ENCODE assay signal across 1 cellular context in the genomic region with DNA sequence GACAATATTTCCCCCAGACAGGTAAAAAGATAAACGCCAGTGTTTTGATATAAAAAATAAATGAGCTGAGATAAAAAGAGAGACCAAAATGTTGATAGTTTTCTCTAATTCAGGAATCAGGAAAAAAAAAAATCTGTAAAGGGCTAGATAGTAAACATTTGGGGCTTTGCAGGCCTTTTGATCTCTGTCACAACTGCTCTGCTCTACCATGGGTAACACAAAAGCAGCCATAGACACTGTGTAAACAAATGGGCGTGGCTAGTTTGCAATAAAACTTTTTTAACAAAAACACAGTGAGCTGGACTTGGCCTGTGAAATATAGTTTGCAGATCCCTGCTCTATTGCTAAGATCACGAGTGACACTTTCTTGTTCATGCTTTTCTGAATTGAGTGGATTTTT.
A peak's percentile ranks its signal among the peaks of the same experiment; 100 is the strongest.
TF ChIP-seq lines count a peak whose summit lies in the region.

No MANE protein-coding gene starts in this region.

TF ChIP-seq in HepG2, 621 proteins besides CTCF, POLR2A, EP300 and RAD21 (continued from another document and continues in another):
- TF ChIP-seq, protein P1, sequence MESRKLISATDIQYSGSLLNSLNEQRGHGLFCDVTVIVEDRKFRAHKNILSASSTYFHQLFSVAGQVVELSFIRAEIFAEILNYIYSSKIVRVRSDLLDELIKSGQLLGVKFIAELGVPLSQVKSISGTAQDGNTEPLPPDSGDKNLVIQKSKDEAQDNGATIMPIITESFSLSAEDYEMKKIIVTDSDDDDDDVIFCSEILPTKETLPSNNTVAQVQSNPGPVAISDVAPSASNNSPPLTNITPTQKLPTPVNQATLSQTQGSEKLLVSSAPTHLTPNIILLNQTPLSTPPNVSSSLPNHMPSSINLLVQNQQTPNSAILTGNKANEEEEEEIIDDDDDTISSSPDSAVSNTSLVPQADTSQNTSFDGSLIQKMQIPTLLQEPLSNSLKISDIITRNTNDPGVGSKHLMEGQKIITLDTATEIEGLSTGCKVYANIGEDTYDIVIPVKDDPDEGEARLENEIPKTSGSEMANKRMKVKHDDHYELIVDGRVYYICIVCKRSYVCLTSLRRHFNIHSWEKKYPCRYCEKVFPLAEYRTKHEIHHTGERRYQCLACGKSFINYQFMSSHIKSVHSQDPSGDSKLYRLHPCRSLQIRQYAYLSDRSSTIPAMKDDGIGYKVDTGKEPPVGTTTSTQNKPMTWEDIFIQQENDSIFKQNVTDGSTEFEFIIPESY (CRISPR knock-in tag; IDR thresholded peaks at IDR 0.05) = no peak
- no peak for TF ChIP-seq FLYWCH1 (CRISPR knock-in tag; IDR thresholded peaks at IDR 0.05)
- TF ChIP-seq, protein P2, sequence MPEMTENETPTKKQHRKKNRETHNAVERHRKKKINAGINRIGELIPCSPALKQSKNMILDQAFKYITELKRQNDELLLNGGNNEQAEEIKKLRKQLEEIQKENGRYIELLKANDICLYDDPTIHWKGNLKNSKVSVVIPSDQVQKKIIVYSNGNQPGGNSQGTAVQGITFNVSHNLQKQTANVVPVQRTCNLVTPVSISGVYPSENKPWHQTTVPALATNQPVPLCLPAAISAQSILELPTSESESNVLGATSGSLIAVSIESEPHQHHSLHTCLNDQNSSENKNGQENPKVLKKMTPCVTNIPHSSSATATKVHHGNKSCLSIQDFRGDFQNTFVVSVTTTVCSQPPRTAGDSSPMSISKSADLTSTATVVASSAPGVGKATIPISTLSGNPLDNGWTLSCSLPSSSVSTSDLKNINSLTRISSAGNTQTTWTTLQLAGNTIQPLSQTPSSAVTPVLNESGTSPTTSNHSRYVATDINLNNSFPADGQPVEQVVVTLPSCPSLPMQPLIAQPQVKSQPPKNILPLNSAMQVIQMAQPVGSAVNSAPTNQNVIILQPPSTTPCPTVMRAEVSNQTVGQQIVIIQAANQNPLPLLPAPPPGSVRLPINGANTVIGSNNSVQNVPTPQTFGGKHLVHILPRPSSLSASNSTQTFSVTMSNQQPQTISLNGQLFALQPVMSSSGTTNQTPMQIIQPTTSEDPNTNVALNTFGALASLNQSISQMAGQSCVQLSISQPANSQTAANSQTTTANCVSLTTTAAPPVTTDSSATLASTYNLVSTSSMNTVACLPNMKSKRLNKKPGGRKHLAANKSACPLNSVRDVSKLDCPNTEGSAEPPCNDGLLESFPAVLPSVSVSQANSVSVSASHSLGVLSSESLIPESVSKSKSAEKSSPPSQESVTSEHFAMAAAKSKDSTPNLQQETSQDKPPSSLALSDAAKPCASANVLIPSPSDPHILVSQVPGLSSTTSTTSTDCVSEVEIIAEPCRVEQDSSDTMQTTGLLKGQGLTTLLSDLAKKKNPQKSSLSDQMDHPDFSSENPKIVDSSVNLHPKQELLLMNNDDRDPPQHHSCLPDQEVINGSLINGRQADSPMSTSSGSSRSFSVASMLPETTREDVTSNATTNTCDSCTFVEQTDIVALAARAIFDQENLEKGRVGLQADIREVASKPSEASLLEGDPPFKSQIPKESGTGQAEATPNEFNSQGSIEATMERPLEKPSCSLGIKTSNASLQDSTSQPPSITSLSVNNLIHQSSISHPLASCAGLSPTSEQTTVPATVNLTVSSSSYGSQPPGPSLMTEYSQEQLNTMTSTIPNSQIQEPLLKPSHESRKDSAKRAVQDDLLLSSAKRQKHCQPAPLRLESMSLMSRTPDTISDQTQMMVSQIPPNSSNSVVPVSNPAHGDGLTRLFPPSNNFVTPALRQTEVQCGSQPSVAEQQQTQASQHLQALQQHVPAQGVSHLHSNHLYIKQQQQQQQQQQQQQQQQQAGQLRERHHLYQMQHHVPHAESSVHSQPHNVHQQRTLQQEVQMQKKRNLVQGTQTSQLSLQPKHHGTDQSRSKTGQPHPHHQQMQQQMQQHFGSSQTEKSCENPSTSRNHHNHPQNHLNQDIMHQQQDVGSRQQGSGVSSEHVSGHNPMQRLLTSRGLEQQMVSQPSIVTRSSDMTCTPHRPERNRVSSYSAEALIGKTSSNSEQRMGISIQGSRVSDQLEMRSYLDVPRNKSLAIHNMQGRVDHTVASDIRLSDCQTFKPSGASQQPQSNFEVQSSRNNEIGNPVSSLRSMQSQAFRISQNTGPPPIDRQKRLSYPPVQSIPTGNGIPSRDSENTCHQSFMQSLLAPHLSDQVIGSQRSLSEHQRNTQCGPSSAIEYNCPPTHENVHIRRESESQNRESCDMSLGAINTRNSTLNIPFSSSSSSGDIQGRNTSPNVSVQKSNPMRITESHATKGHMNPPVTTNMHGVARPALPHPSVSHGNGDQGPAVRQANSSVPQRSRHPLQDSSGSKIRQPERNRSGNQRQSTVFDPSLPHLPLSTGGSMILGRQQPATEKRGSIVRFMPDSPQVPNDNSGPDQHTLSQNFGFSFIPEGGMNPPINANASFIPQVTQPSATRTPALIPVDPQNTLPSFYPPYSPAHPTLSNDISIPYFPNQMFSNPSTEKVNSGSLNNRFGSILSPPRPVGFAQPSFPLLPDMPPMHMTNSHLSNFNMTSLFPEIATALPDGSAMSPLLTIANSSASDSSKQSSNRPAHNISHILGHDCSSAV (CRISPR knock-in tag; IDR thresholded peaks at IDR 0.05; ENCODE audit: borderline replicate concordance) = no peak
- TF ChIP-seq BHLHE40 (IDR thresholded peaks at IDR 0.05; ENCODE audit: low read length) = 0 out of 2 replicates have a peak, but pooled peaks have one; percentile 33
- TF ChIP-seq HMG20B (CRISPR knock-in tag; conservative IDR thresholded peaks at IDR 0.05) = no peak
- TF ChIP-seq ZNF619 (CRISPR knock-in tag; IDR thresholded peaks at IDR 0.05) = no peak
- TF ChIP-seq, protein P3, sequence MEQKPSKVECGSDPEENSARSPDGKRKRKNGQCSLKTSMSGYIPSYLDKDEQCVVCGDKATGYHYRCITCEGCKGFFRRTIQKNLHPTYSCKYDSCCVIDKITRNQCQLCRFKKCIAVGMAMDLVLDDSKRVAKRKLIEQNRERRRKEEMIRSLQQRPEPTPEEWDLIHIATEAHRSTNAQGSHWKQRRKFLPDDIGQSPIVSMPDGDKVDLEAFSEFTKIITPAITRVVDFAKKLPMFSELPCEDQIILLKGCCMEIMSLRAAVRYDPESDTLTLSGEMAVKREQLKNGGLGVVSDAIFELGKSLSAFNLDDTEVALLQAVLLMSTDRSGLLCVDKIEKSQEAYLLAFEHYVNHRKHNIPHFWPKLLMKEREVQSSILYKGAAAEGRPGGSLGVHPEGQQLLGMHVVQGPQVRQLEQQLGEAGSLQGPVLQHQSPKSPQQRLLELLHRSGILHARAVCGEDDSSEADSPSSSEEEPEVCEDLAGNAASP (CRISPR knock-in tag; IDR thresholded peaks at IDR 0.05; ENCODE audit: borderline replicate concordance) = peak; percentile 67
- TF ChIP-seq, protein P4, sequence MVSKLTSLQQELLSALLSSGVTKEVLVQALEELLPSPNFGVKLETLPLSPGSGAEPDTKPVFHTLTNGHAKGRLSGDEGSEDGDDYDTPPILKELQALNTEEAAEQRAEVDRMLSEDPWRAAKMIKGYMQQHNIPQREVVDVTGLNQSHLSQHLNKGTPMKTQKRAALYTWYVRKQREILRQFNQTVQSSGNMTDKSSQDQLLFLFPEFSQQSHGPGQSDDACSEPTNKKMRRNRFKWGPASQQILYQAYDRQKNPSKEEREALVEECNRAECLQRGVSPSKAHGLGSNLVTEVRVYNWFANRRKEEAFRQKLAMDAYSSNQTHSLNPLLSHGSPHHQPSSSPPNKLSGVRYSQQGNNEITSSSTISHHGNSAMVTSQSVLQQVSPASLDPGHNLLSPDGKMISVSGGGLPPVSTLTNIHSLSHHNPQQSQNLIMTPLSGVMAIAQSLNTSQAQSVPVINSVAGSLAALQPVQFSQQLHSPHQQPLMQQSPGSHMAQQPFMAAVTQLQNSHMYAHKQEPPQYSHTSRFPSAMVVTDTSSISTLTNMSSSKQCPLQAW (CRISPR knock-in tag; IDR thresholded peaks at IDR 0.05) = 0 out of 2 replicates have a peak, but pooled peaks have one; percentile 9
- no peak for TF ChIP-seq ZNF430 (CRISPR knock-in tag; IDR thresholded peaks at IDR 0.05)
- no peak for TF ChIP-seq U2AF2 (IDR thresholded peaks at IDR 0.05; ENCODE audit: low read depth, low read length)
- no peak for TF ChIP-seq EZH2 (conservative IDR thresholded peaks at IDR 0.05; ENCODE audit: low read depth, low read length)
- TF ChIP-seq CEBPG (CRISPR knock-in tag; IDR thresholded peaks at IDR 0.05) = peak; percentile 75
- TF ChIP-seq KLF9 (CRISPR knock-in tag; IDR thresholded peaks at IDR 0.05; ENCODE audit: low read depth) = 0 out of 2 replicates have a peak, but pooled peaks have one; percentile 55
- TF ChIP-seq, protein P5, sequence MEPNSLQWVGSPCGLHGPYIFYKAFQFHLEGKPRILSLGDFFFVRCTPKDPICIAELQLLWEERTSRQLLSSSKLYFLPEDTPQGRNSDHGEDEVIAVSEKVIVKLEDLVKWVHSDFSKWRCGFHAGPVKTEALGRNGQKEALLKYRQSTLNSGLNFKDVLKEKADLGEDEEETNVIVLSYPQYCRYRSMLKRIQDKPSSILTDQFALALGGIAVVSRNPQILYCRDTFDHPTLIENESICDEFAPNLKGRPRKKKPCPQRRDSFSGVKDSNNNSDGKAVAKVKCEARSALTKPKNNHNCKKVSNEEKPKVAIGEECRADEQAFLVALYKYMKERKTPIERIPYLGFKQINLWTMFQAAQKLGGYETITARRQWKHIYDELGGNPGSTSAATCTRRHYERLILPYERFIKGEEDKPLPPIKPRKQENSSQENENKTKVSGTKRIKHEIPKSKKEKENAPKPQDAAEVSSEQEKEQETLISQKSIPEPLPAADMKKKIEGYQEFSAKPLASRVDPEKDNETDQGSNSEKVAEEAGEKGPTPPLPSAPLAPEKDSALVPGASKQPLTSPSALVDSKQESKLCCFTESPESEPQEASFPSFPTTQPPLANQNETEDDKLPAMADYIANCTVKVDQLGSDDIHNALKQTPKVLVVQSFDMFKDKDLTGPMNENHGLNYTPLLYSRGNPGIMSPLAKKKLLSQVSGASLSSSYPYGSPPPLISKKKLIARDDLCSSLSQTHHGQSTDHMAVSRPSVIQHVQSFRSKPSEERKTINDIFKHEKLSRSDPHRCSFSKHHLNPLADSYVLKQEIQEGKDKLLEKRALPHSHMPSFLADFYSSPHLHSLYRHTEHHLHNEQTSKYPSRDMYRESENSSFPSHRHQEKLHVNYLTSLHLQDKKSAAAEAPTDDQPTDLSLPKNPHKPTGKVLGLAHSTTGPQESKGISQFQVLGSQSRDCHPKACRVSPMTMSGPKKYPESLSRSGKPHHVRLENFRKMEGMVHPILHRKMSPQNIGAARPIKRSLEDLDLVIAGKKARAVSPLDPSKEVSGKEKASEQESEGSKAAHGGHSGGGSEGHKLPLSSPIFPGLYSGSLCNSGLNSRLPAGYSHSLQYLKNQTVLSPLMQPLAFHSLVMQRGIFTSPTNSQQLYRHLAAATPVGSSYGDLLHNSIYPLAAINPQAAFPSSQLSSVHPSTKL (CRISPR knock-in tag; IDR thresholded peaks at IDR 0.05) = peak; percentile 97
- no peak for TF ChIP-seq ZBTB1 (CRISPR knock-in tag; IDR thresholded peaks at IDR 0.05; ENCODE audit: borderline replicate concordance)
- TF ChIP-seq, protein P6, sequence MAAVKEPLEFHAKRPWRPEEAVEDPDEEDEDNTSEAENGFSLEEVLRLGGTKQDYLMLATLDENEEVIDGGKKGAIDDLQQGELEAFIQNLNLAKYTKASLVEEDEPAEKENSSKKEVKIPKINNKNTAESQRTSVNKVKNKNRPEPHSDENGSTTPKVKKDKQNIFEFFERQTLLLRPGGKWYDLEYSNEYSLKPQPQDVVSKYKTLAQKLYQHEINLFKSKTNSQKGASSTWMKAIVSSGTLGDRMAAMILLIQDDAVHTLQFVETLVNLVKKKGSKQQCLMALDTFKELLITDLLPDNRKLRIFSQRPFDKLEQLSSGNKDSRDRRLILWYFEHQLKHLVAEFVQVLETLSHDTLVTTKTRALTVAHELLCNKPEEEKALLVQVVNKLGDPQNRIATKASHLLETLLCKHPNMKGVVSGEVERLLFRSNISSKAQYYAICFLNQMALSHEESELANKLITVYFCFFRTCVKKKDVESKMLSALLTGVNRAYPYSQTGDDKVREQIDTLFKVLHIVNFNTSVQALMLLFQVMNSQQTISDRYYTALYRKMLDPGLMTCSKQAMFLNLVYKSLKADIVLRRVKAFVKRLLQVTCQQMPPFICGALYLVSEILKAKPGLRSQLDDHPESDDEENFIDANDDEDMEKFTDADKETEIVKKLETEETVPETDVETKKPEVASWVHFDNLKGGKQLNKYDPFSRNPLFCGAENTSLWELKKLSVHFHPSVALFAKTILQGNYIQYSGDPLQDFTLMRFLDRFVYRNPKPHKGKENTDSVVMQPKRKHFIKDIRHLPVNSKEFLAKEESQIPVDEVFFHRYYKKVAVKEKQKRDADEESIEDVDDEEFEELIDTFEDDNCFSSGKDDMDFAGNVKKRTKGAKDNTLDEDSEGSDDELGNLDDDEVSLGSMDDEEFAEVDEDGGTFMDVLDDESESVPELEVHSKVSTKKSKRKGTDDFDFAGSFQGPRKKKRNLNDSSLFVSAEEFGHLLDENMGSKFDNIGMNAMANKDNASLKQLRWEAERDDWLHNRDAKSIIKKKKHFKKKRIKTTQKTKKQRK (IDR thresholded peaks at IDR 0.05; ENCODE audit: low read length) = no peak
- peak; percentile 72 for TF ChIP-seq ATF1 (CRISPR knock-in tag; IDR thresholded peaks at IDR 0.05)
- TF ChIP-seq, protein P7, sequence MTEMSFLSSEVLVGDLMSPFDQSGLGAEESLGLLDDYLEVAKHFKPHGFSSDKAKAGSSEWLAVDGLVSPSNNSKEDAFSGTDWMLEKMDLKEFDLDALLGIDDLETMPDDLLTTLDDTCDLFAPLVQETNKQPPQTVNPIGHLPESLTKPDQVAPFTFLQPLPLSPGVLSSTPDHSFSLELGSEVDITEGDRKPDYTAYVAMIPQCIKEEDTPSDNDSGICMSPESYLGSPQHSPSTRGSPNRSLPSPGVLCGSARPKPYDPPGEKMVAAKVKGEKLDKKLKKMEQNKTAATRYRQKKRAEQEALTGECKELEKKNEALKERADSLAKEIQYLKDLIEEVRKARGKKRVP (CRISPR knock-in tag; IDR thresholded peaks at IDR 0.05) = 0 out of 4 replicates have a peak, but pooled peaks of 1 of the 2 experiments have one; percentile 39
- no peak for TF ChIP-seq TAF1 (CRISPR knock-in tag; IDR thresholded peaks at IDR 0.05)
- peak; percentile 78; the same call in 1 of the 2 replicates for TF ChIP-seq DPF2 (CRISPR knock-in tag; IDR thresholded peaks at IDR 0.05; ENCODE audit: borderline replicate concordance, low read depth)
- no peak for TF ChIP-seq ATM (IDR thresholded peaks at IDR 0.05; ENCODE audit: borderline replicate concordance)
- peak; percentile 48; the same call in 1 of the 2 replicates for TF ChIP-seq HOXA5 (CRISPR knock-in tag; IDR thresholded peaks at IDR 0.05)
- TF ChIP-seq ZSCAN20 (CRISPR knock-in tag; IDR thresholded peaks at IDR 0.05; ENCODE audit: borderline replicate concordance) = no peak
- peak; percentile 59; the same call in 1 of the 2 replicates for TF ChIP-seq POGZ (CRISPR knock-in tag; IDR thresholded peaks at IDR 0.05)
- TF ChIP-seq FOXA1 (IDR thresholded peaks at IDR 0.05) = no peak
- peak; percentile 84 for TF ChIP-seq FOXA1 (CRISPR knock-in tag; IDR thresholded peaks at IDR 0.05)
- TF ChIP-seq LCORL (IDR thresholded peaks at IDR 0.05) = no peak
- 0 out of 2 replicates have a peak, but pooled peaks have one; percentile 30 for TF ChIP-seq LCORL (CRISPR knock-in tag; IDR thresholded peaks at IDR 0.05)
- TF ChIP-seq ZNF451 (CRISPR knock-in tag; IDR thresholded peaks at IDR 0.05) = no peak
